19 cellular contexts compared by ENCODE assay signal in the genomic region with DNA sequence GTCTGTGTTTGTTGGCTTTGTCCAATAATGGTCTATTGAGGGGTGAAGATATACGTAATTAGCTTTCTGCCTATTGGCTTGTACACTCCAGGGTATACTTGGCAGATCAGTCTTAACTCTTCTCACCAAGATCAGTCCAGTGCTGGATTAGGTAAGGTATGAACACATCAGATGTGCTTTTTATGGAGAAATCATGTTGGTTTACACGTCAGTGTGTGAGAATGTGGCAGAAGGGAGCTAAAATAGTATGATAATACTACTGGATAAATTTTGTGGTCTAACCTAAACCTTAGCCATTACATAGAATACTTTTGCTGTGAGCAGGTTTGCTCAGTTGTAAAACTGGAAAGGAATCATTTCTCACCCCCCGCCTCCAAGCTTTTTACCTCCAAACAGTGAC. TPM values are rescaled to one million over a fixed set of nuclear protein-coding genes. Genes with fewer than 3 reads are reported as not detected.
DNase-seq lines count a peak whose midpoint lies in the region; ATAC-seq and TF ChIP-seq lines count a peak whose summit lies in the region.
"Had no signal": no experiment of that assay in that cellular context is flagged by ENCODE, and none has a peak within 500 bp of the region (broad histone marks: within the 10 kb centered on the region; RNA-seq: fewer than 3 reads in every experiment).

No MANE protein-coding gene starts in this region.

- H3K9me3 ChIP-seq in subcutaneous abdominal adipose tissue (ENCODE audit: control insufficient read depth in 5 of 5, low read length in 5 of 5) = no peaks in the 10 kb centered on the region

- H3K4me3 Mint-ChIP-seq in activated T-cell treated with anti-CD3 and anti-CD28 coated beads, Interleukin-2, amount 50 U/mL, for 72 hours = no peak overlapping the region
- no peak overlapping the region for H3K4me3 Mint-ChIP-seq in HFFc6
- H3K4me3 Mint-ChIP-seq in endothelial cell (ENCODE audit: unreplicated experiment) = no peak overlapping the region
- H3K4me3 Mint-ChIP-seq: CD4-positive, alpha-beta memory T cell had no signal

- H3K9ac ChIP-seq in subcutaneous abdominal adipose tissue (ENCODE audit: low read length in 5 of 5) = peak overlapping the region in 1 of 5 donors; percentile 35

- H3K27ac Mint-ChIP-seq in activated T-cell treated with anti-CD3 and anti-CD28 coated beads, Interleukin-2, amount 50 U/mL, for 72 hours = peak overlapping the region; percentile 11
- H3K27ac Mint-ChIP-seq in HFFc6 = peak overlapping the region; percentile 35; the same call in 1 of the 2 replicates
- H3K27ac Mint-ChIP-seq in endothelial cell (ENCODE audit: unreplicated experiment) = peak overlapping the region; percentile 53

- H3K4me1 Mint-ChIP-seq in activated T-cell treated with anti-CD3 and anti-CD28 coated beads, Interleukin-2, amount 50 U/mL, for 72 hours (ENCODE audit: low read depth) = peaks cover 30% of the 10 kb centered on the region
- peaks cover 15% of the 10 kb centered on the region for H3K4me1 Mint-ChIP-seq in HFFc6 (ENCODE audit: low read depth)
- peaks cover 5% of the 10 kb centered on the region for H3K4me1 Mint-ChIP-seq in endothelial cell (ENCODE audit: unreplicated experiment)

- H3K27me3 ChIP-seq in subcutaneous abdominal adipose tissue (ENCODE audit: control insufficient read depth in 5 of 5, insufficient read depth in 4 of 5, low read length in 5 of 5) = no peaks in the 10 kb centered on the region

- H3K4me3 ChIP-seq in subcutaneous abdominal adipose tissue (ENCODE audit: low read depth in 1 of 5, low read length in 5 of 5) = no peak overlapping the region

- peak overlapping the region; percentile 75 for H3K27ac ChIP-seq in subcutaneous abdominal adipose tissue (ENCODE audit: low read depth, low read length)

- ATAC-seq in activated T-cell treated with anti-CD3 and anti-CD28 coated beads, Interleukin-2, amount 50 U/mL, for 72 hours (replicated peaks in 1 of 2) = no peak
- ATAC-seq in GM21825 (IDR thresholded peaks at IDR 0.05; ENCODE audit: unreplicated experiment) = no peak
- ATAC-seq: HCT116 had no signal

- TF ChIP-seq CTCF in HFFc6 (IDR thresholded peaks at IDR 0.05) = no peak
- TF ChIP-seq CTCF in endothelial cell (IDR thresholded peaks at IDR 0.05; ENCODE audit: unreplicated experiment) = no peak

- peaks cover 1 to 30% (median 29%) of the 10 kb centered on the region in 5 donors for H3K4me1 ChIP-seq in subcutaneous abdominal adipose tissue (ENCODE audit: control insufficient read depth in 5 of 5, insufficient read depth in 5 of 5, low read length in 5 of 5)

- H3K27me3 Mint-ChIP-seq in activated T-cell treated with anti-CD3 and anti-CD28 coated beads, Interleukin-2, amount 50 U/mL, for 72 hours (ENCODE audit: low read depth) = no peaks in the 10 kb centered on the region
- H3K27me3 Mint-ChIP-seq in HFFc6 (ENCODE audit: insufficient read depth) (no peaks in the 10 kb centered on the region), endothelial cell (ENCODE audit: unreplicated experiment) (no peaks in the 10 kb centered on the region)
- H3K27me3 Mint-ChIP-seq: CD4-positive, alpha-beta memory T cell had no signal

- no peak for DNase-seq in activated T-cell treated with anti-CD3 and anti-CD28 coated beads, Interleukin-2, amount 50 U/mL, for 72 hours
- no peak for DNase-seq in activated T-cell treated with anti-CD3 and anti-CD28 coated beads, Interleukin-2, amount 50 U/mL, for 1 hour
- DNase-seq in HFFc6 = peak; percentile 35
- DNase-seq in endothelial cell (ENCODE audit: low spot score) = no peak
- no peak for DNase-seq in NK-92 treated with Interleukin-12 subunit alpha and Interleukin-12 subunit beta, amount 100 ng/mL, for 24 hours (lab: John Stamatoyannopoulos, UW)
- DNase-seq in globus pallidus (ENCODE audit: low spot score) = no peak
- DNase-seq: CD4-positive, alpha-beta memory T cell; DMS53; GOT3; KBM-7; NCI-H1105 treated with DMSO at 0.1 percent for 48 hours; NCI-H1694 treated with DMSO at 0.1 percent for 48 hours; NCI-H510A; NCI-H774; OCI-M1; Right ventricle myocardium superior had no signal

- peaks cover 6 to 22% (median 13%) of the 10 kb centered on the region in 5 donors for H3K36me3 ChIP-seq in subcutaneous abdominal adipose tissue (ENCODE audit: control insufficient read depth in 5 of 5, insufficient read depth in 5 of 5, low read length in 5 of 5)

- H3K36me3 Mint-ChIP-seq in activated T-cell treated with anti-CD3 and anti-CD28 coated beads, Interleukin-2, amount 50 U/mL, for 72 hours (ENCODE audit: insufficient read depth in 2 of 2) = peaks cover 1 to 10% of the 10 kb centered on the region in 2 donors
- H3K36me3 Mint-ChIP-seq in HFFc6 (ENCODE audit: low read depth) (peaks cover 9% of the 10 kb centered on the region), endothelial cell (ENCODE audit: low read depth, unreplicated experiment) (peaks cover 6% of the 10 kb centered on the region)

- H3K9me3 Mint-ChIP-seq in activated T-cell treated with anti-CD3 and anti-CD28 coated beads, Interleukin-2, amount 50 U/mL, for 72 hours = no peaks in the 10 kb centered on the region
- no peaks in the 10 kb centered on the region for H3K9me3 Mint-ChIP-seq in HFFc6
- H3K9me3 Mint-ChIP-seq in endothelial cell (ENCODE audit: unreplicated experiment) = no peaks in the 10 kb centered on the region

RNA-seq across cellular contexts. Expression of a gene that starts 4.2 kb away (rescaled TPM):
- 100 to 1,000 TPM; 165 to 179 TPM for total RNA-seq in activated T-cell treated with anti-CD3 and anti-CD28 coated beads, Interleukin-2, amount 50 U/mL, for 72 hours
- total RNA-seq in HFFc6 (2021; fragmentation: NEBNext Ultra II Directional; extraction: Animal tissue kit (Norgen Biotek cat#: 25700)) = 100 to 1,000 TPM; 153 to 182 (median 162) TPM
- 162 TPM for total RNA-seq in endothelial cell (ENCODE audit: unreplicated experiment)
